In genomic region chr17:67293251-67294203, GRCh38 we compare ENCODE assay signal across 1 cellular context.
TF ChIP-seq lines count a peak whose summit lies in the region.

No MANE protein-coding gene starts in this region.

TF ChIP-seq in HepG2, 621 proteins besides CTCF, POLR2A, EP300 and RAD21 (continued from another document and continues in another):
- no peak for TF ChIP-seq CERS6 (CRISPR knock-in tag; IDR thresholded peaks at IDR 0.05)
- TF ChIP-seq, protein P1, sequence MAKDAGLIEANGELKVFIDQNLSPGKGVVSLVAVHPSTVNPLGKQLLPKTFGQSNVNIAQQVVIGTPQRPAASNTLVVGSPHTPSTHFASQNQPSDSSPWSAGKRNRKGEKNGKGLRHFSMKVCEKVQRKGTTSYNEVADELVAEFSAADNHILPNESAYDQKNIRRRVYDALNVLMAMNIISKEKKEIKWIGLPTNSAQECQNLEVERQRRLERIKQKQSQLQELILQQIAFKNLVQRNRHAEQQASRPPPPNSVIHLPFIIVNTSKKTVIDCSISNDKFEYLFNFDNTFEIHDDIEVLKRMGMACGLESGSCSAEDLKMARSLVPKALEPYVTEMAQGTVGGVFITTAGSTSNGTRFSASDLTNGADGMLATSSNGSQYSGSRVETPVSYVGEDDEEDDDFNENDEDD (CRISPR knock-in tag; IDR thresholded peaks at IDR 0.05; ENCODE audit: borderline replicate concordance), result no peak
- TF ChIP-seq, protein P2, sequence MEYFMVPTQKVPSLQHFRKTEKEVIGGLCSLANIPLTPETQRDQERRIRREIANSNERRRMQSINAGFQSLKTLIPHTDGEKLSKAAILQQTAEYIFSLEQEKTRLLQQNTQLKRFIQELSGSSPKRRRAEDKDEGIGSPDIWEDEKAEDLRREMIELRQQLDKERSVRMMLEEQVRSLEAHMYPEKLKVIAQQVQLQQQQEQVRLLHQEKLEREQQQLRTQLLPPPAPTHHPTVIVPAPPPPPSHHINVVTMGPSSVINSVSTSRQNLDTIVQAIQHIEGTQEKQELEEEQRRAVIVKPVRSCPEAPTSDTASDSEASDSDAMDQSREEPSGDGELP (IDR thresholded peaks at IDR 0.05; ENCODE audit: borderline replicate concordance, low read depth), result no peak; the same call in 1 of the 2 replicates
- 0 out of 2 replicates have a peak, but pooled peaks have one; percentile 25 for TF ChIP-seq ZNF513 (CRISPR knock-in tag; conservative IDR thresholded peaks at IDR 0.05)
- TF ChIP-seq ZC3H13 (CRISPR knock-in tag; IDR thresholded peaks at IDR 0.05), result no peak
- TF ChIP-seq MED1 (CRISPR knock-in tag; IDR thresholded peaks at IDR 0.05), result no peak
- TF ChIP-seq, protein P3, sequence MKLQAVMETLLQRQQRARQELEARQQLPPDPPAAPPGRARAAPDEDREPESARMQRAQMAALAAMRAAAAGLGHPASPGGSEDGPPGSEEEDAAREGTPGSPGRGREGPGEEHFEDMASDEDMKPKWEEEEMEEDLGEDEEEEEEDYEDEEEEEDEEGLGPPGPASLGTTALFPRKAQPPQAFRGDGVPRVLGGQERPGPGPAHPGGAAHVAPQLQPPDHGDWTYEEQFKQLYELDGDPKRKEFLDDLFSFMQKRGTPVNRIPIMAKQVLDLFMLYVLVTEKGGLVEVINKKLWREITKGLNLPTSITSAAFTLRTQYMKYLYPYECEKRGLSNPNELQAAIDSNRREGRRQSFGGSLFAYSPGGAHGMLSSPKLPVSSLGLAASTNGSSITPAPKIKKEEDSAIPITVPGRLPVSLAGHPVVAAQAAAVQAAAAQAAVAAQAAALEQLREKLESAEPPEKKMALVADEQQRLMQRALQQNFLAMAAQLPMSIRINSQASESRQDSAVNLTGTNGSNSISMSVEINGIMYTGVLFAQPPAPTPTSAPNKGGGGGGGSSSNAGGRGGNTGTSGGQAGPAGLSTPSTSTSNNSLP (IDR thresholded peaks at IDR 0.05; ENCODE audit: low read depth, low read length), result 0 out of 2 replicates have a peak, but pooled peaks have one; percentile 62
- TF ChIP-seq, protein P4, sequence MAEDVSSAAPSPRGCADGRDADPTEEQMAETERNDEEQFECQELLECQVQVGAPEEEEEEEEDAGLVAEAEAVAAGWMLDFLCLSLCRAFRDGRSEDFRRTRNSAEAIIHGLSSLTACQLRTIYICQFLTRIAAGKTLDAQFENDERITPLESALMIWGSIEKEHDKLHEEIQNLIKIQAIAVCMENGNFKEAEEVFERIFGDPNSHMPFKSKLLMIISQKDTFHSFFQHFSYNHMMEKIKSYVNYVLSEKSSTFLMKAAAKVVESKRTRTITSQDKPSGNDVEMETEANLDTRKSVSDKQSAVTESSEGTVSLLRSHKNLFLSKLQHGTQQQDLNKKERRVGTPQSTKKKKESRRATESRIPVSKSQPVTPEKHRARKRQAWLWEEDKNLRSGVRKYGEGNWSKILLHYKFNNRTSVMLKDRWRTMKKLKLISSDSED (CRISPR knock-in tag; IDR thresholded peaks at IDR 0.05), result no peak
- no peak for TF ChIP-seq HMGXB3 (CRISPR knock-in tag; IDR thresholded peaks at IDR 0.05; ENCODE audit: borderline replicate concordance)
- TF ChIP-seq, protein P5, sequence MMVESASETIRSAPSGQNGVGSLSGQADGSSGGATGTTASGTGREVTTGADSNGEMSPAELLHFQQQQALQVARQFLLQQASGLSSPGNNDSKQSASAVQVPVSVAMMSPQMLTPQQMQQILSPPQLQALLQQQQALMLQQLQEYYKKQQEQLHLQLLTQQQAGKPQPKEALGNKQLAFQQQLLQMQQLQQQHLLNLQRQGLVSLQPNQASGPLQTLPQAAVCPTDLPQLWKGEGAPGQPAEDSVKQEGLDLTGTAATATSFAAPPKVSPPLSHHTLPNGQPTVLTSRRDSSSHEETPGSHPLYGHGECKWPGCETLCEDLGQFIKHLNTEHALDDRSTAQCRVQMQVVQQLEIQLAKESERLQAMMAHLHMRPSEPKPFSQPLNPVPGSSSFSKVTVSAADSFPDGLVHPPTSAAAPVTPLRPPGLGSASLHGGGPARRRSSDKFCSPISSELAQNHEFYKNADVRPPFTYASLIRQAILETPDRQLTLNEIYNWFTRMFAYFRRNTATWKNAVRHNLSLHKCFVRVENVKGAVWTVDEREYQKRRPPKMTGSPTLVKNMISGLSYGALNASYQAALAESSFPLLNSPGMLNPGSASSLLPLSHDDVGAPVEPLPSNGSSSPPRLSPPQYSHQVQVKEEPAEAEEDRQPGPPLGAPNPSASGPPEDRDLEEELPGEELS (CRISPR knock-in tag; IDR thresholded peaks at IDR 0.05), result no peak
- no peak for TF ChIP-seq SIN3B (IDR thresholded peaks at IDR 0.05; ENCODE audit: low read length)
- TF ChIP-seq, protein P6, sequence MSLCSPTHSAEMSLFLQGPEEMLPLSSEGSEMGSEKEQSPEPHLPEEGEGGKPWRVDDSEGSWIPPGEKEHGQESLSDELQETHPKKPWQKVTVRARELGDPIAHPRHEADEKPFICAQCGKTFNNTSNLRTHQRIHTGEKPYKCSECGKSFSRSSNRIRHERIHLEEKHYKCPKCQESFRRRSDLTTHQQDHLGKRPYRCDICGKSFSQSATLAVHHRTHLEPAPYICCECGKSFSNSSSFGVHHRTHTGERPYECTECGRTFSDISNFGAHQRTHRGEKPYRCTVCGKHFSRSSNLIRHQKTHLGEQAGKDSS (CRISPR knock-in tag; IDR thresholded peaks at IDR 0.05; ENCODE audit: borderline replicate concordance, low read depth), result peak; percentile 37; the same call in 1 of the 2 replicates
- TF ChIP-seq ZBTB26 (CRISPR knock-in tag; IDR thresholded peaks at IDR 0.05; ENCODE audit: borderline replicate concordance), result no peak
- TF ChIP-seq ZNF878 (CRISPR knock-in tag; IDR thresholded peaks at IDR 0.05), result no peak
- no peak for TF ChIP-seq TBP (CRISPR knock-in tag; IDR thresholded peaks at IDR 0.05)
- no peak for TF ChIP-seq NFIB (CRISPR knock-in tag; IDR thresholded peaks at IDR 0.05; ENCODE audit: borderline replicate concordance)
- no peak for TF ChIP-seq MAFF (IDR thresholded peaks at IDR 0.05; ENCODE audit: low read depth, low read length)
- no peak for TF ChIP-seq ZNF816 (CRISPR knock-in tag; IDR thresholded peaks at IDR 0.05; ENCODE audit: borderline replicate concordance)
- TF ChIP-seq ZNF572 (CRISPR knock-in tag; IDR thresholded peaks at IDR 0.05), result no peak
- peak; percentile 30 for TF ChIP-seq YY1 (IDR thresholded peaks at IDR 0.05; ENCODE audit: insufficient read depth, insufficient replicate concordance, low read depth, low read length)
- TF ChIP-seq BRCA1 (CRISPR knock-in tag; IDR thresholded peaks at IDR 0.05), result no peak
- no peak for TF ChIP-seq ZNF703 (CRISPR knock-in tag; IDR thresholded peaks at IDR 0.05; ENCODE audit: borderline replicate concordance)
- peak; percentile 75; the same call in 1 of the 2 replicates for TF ChIP-seq HINFP (CRISPR knock-in tag; IDR thresholded peaks at IDR 0.05; ENCODE audit: low read depth)
- TF ChIP-seq HMGA1 (CRISPR knock-in tag; conservative IDR thresholded peaks at IDR 0.05), result no peak
- no peak for TF ChIP-seq KMT2A (CRISPR knock-in tag; IDR thresholded peaks at IDR 0.05)
- TF ChIP-seq, protein P7, sequence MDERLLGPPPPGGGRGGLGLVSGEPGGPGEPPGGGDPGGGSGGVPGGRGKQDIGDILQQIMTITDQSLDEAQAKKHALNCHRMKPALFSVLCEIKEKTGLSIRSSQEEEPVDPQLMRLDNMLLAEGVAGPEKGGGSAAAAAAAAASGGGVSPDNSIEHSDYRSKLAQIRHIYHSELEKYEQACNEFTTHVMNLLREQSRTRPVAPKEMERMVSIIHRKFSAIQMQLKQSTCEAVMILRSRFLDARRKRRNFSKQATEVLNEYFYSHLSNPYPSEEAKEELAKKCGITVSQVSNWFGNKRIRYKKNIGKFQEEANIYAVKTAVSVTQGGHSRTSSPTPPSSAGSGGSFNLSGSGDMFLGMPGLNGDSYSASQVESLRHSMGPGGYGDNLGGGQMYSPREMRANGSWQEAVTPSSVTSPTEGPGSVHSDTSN (CRISPR knock-in tag; IDR thresholded peaks at IDR 0.05), result no peak
- no peak for TF ChIP-seq ZSCAN22 (CRISPR knock-in tag; IDR thresholded peaks at IDR 0.05)
- no peak for TF ChIP-seq SMAD9 (CRISPR knock-in tag; IDR thresholded peaks at IDR 0.05)
- TF ChIP-seq FOXO4 (CRISPR knock-in tag; conservative IDR thresholded peaks at IDR 0.05), result no peak
- no peak for TF ChIP-seq ARID2 (CRISPR knock-in tag; IDR thresholded peaks at IDR 0.05; ENCODE audit: borderline replicate concordance)
- TF ChIP-seq IKZF1 (IDR thresholded peaks at IDR 0.05), result no peak
- TF ChIP-seq CAMTA2 (CRISPR knock-in tag; IDR thresholded peaks at IDR 0.05; ENCODE audit: borderline replicate concordance), result no peak
- no peak for TF ChIP-seq ZNF292 (CRISPR knock-in tag; IDR thresholded peaks at IDR 0.05; ENCODE audit: borderline replicate concordance, low read depth)
